In the genomic region with DNA sequence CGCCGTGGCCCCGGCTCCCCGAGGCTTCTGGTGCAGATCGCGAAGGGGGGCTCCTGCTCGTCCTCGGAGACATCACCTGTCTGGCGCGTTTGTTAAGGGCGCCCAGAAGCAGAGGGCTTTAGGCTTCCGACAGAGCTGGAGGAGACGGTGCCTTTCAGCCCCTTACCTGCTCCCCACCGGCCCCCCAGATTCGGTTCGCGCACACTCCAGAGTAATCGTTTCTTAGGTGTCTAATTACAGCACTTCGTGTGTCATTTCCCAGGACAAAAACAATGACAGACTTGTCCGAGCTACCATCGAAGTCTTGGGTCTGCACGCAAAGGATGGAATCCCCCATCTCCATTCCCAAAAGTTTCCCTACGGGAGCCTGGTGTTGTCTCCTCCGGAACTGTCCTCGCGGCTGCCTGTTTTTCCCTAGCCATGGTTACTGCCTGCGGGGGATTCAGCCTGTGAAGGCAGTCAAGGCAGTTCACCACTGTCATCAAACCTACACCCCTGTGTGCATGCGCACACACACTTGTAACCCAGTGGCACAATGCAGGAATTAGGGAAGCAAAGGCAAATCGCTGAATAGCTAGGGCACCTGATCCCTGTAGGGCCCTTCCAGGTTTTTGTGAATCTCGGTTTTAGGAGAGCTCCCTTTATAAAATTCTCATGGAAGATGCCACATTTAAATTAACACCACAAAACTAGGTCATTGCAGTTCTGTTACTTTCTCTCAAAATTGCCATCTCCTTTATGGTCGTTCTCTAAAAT, we compare ENCODE assay signal across 8 cellular contexts. TPM values are rescaled to one million over a fixed set of nuclear protein-coding genes. Genes with fewer than 3 reads are reported as not detected.
DNase-seq lines count a peak whose midpoint lies in the region; ATAC-seq and TF ChIP-seq lines count a peak whose summit lies in the region.

No MANE protein-coding gene starts in this region.

- CTCF ChIA-PET in AG04449 (lab: Yijun Ruan, JAX), result interaction anchor here (0.7 to 1.4 kb wide), 5 partner anchors 11 to 188 kb away, joined by 3 to 6 read pairs (median 3); no protein-coding TSS in a partner anchor

- H3K27ac ChIP-seq in SJSA1, result peak overlapping the region; percentile 88
- peak overlapping the region; percentile 92 for H3K27ac ChIP-seq in lower lobe of right lung
- H3K27ac ChIP-seq in subcutaneous abdominal adipose tissue (ENCODE audit: low read depth, low read length), result peak overlapping the region; percentile 92

- POLR2A ChIA-PET in AG04449 (lab: Yijun Ruan, JAX), result interaction anchor here (0.6 to 1.1 kb wide), 4 partner anchors 12 to 259 kb away, joined by 3 to 5 read pairs (median 3); no protein-coding TSS in a partner anchor

- H3K36me3 ChIP-seq in HAP-1 (replicated peaks), result no peaks in the 10 kb centered on the region
- peaks cover 6% of the 10 kb centered on the region for H3K36me3 ChIP-seq in SJSA1
- no peaks in the 10 kb centered on the region for H3K36me3 ChIP-seq in endocrine pancreas (ENCODE audit: control insufficient read depth, insufficient read depth, low read length)
- H3K36me3 ChIP-seq in lower lobe of right lung, result no peaks in the 10 kb centered on the region
- no peaks in the 10 kb centered on the region for H3K36me3 ChIP-seq in subcutaneous abdominal adipose tissue (ENCODE audit: control insufficient read depth in 5 of 5, insufficient read depth in 5 of 5, low read length in 5 of 5)

- no peak for DNase-seq in AG04449 (ENCODE audit: low read depth, low spot score)
- peak; percentile 75 to 84 for DNase-seq in HAP-1 (ENCODE audit: low spot score in 2 of 2)
- peak; percentile 69 to 77 for DNase-seq in SJSA1 (ENCODE audit: low read depth in 1 of 2, low spot score in 2 of 2)
- no peak for DNase-seq in lower lobe of right lung
- no peak for DNase-seq in stimulated activated naive CD4-positive, alpha-beta T cell treated with Interleukin-2 at 50 U/mL for 16 hours (lab: John Stamatoyannopoulos, UW)

- H3K27me3 ChIP-seq in HAP-1 (ENCODE audit: low read depth), result no peaks in the 10 kb centered on the region
- H3K27me3 ChIP-seq in SJSA1 (replicated peaks), result no peaks in the 10 kb centered on the region
- H3K27me3 ChIP-seq in endocrine pancreas (ENCODE audit: control insufficient read depth, insufficient read depth, low read length), result no peaks in the 10 kb centered on the region
- no peaks in the 10 kb centered on the region for H3K27me3 ChIP-seq in lower lobe of right lung (ENCODE audit: low read depth)
- H3K27me3 ChIP-seq in subcutaneous abdominal adipose tissue (ENCODE audit: control insufficient read depth in 5 of 5, insufficient read depth in 4 of 5, low read length in 5 of 5), result no peaks in the 10 kb centered on the region

- H3K9me3 ChIP-seq in HAP-1 (no peaks in the 10 kb centered on the region), SJSA1 (replicated peaks) (no peaks in the 10 kb centered on the region), endocrine pancreas (ENCODE audit: control insufficient read depth, low read length) (no peaks in the 10 kb centered on the region), lower lobe of right lung (no peaks in the 10 kb centered on the region), subcutaneous abdominal adipose tissue (ENCODE audit: control insufficient read depth in 5 of 5, low read length in 5 of 5) (peaks cover 0 to 4% (median 3%) of the 10 kb centered on the region in 5 donors)

- peak; percentile 34 to 54 for ATAC-seq in lower lobe of right lung
- no peak for ATAC-seq in HG03520 (IDR thresholded peaks at IDR 0.05; ENCODE audit: unreplicated experiment)

- peak overlapping the region; percentile 80 for H3K9ac ChIP-seq in endocrine pancreas (ENCODE audit: control insufficient read depth, insufficient read depth, low read length)
- peak overlapping the region; percentile 70 to 89 (median 78) for H3K9ac ChIP-seq in subcutaneous abdominal adipose tissue (ENCODE audit: low read length in 5 of 5)

- H3K4me3 ChIP-seq in AG04449 (ENCODE audit: low read depth, low read length) (peak overlapping the region; percentile 76), HAP-1 (peak overlapping the region; percentile 67), SJSA1 (peak overlapping the region; percentile 93), endocrine pancreas (ENCODE audit: control insufficient read depth, insufficient read depth, low read length) (peak overlapping the region; percentile 46), lower lobe of right lung (peak overlapping the region; percentile 87), subcutaneous abdominal adipose tissue (ENCODE audit: low read depth in 1 of 5, low read length in 5 of 5) (peak overlapping the region; percentile 81 to 91 (median 90))

- TF ChIP-seq CTCF in AG04449 (IDR thresholded peaks at IDR 0.05; ENCODE audit: insufficient read depth, low read length, missing control alignments) (no peak), lower lobe of right lung (IDR thresholded peaks at IDR 0.05) (no peak)

- peaks cover 5% of the 10 kb centered on the region for H3K4me1 ChIP-seq in HAP-1
- H3K4me1 ChIP-seq in SJSA1 (replicated peaks), result 0 out of 2 replicates have a peak, but pooled peaks cover 4% of the 10 kb centered on the region
- peaks cover 26% of the 10 kb centered on the region for H3K4me1 ChIP-seq in endocrine pancreas (ENCODE audit: control insufficient read depth, insufficient read depth, low read length)
- peaks cover 23% of the 10 kb centered on the region for H3K4me1 ChIP-seq in lower lobe of right lung
- peaks cover 0 to 36% (median 24%) of the 10 kb centered on the region in 5 donors for H3K4me1 ChIP-seq in subcutaneous abdominal adipose tissue (ENCODE audit: control insufficient read depth in 5 of 5, insufficient read depth in 5 of 5, low read length in 5 of 5)

- intact Hi-C loops in lower lobe of right lung (cut with DNase I), result no loop called here

- in situ Hi-C loops in HAP-1 (cut with MboI; ENCODE audit: low sequenced_read_pairs), result no loop called here

RNA-seq across cellular contexts. Expression of a gene that starts 0.7 kb away (rescaled TPM):
- total RNA-seq in SJSA1 (2014; rRNA removed; shearing (Covaris generic)), result 46.4 and 52.8 TPM in 2 replicates
- total RNA-seq in lower lobe of right lung, result 40.3 TPM

Comparison
In these comparisons a context has a peak if more than half of its experiments do, and no peak if none do; other contexts are left out.
1. DNase-seq: peak in HAP-1 (2 of 2) and SJSA1 (2 of 2); none in AG04449 (single experiment), lower lobe of right lung (single experiment) and stimulated activated naive CD4-positive, alpha-beta T cell treated with Interleukin-2 at 50 U/mL for 16 hours (single experiment).
2. Peak in every context shown above with its lines, with median percentiles within 50 percentile points of each other: H3K4me3 ChIP-seq and H3K27ac ChIP-seq.